Comparison of ENCODE assay signal across 10 cellular contexts in genomic region chr20:11195899-11196558, GRCh38.
DNase-seq lines count a peak whose midpoint lies in the region; ATAC-seq and TF ChIP-seq lines count a peak whose summit lies in the region.
"Had no signal": no experiment of that assay in that cellular context is flagged by ENCODE, and none has a peak within 500 bp of the region (broad histone marks: within the 10 kb centered on the region; RNA-seq: fewer than 3 reads in every experiment).

No MANE protein-coding gene starts in this region.

- no peaks in the 10 kb centered on the region for H3K27me3 ChIP-seq in left lung
- H3K27me3 ChIP-seq in uterus = no peaks in the 10 kb centered on the region

- TF ChIP-seq CTCF in left lung (IDR thresholded peaks at IDR 0.05) = no peak
- no peak for TF ChIP-seq CTCF in uterus (IDR thresholded peaks at IDR 0.05)

- peak overlapping the region; percentile 37 for H3K27ac Mint-ChIP-seq in activated T-cell treated with anti-CD3 and anti-CD28 coated beads, Interleukin-2, amount 50 U/mL, for 24 hours
- peak overlapping the region; percentile 77 for H3K27ac Mint-ChIP-seq in dendritic cell treated with granulocyte-macrophage colony-stimulating factor and Interleukin-4, amounts not matched to agents 40 ng/mL and 50 ng/mL, for 4 days

- no peak for TF ChIP-seq POLR2A in uterus (IDR thresholded peaks at IDR 0.05)

- H3K4me1 ChIP-seq in left lung (peaks cover 7 to 15% of the 10 kb centered on the region in 2 donors), uterus (no peaks in the 10 kb centered on the region)

- intact Hi-C loops in dendritic cell treated with granulocyte-macrophage colony-stimulating factor and Interleukin-4, amounts not matched to agents 40 ng/mL and 50 ng/mL, for 4 days (cut with micrococcal nuclease) = no loop called here
- intact Hi-C loops in left lung (cut with DNase I) = no loop called here
- intact Hi-C loops in uterus (cut with DNase I; ENCODE audit: low total_unique reads) = no loop called here

- peak; percentile 80 for ATAC-seq in left lung
- ATAC-seq in HG03175 (IDR thresholded peaks at IDR 0.05; ENCODE audit: unreplicated experiment) = no peak
- ATAC-seq: activated T-cell treated with anti-CD3 and anti-CD28 coated beads, Interleukin-2, amount 50 U/mL, for 4 hours had no signal

- no peak for DNase-seq in activated T-cell treated with anti-CD3 and anti-CD28 coated beads, Interleukin-2, amount 50 U/mL, for 24 hours
- DNase-seq in activated T-cell treated with anti-CD3 and anti-CD28 coated beads, Interleukin-2, amount 50 U/mL, for 1 hour = no peak
- DNase-seq in left lung (no peak), uterus (peak in 1 of 2 donors; percentile 35), NCI-H187 treated with DMSO at 0.1 percent for 48 hours (lab: John Stamatoyannopoulos, UW) (no peak), superior temporal gyrus (ENCODE audit: extremely low spot score) (no peak)
- DNase-seq: activated T-cell treated with anti-CD3 and anti-CD28 coated beads, Interleukin-2, amount 50 U/mL, for 4 hours; occipital lobe had no signal

- H3K27ac ChIP-seq in left lung (peak overlapping the region; percentile 18 to 73), uterus (peak overlapping the region; percentile 50 to 60)

- H3K9me3 ChIP-seq in left lung (no peaks in the 10 kb centered on the region), uterus (no peaks in the 10 kb centered on the region)

- no peaks in the 10 kb centered on the region for H3K36me3 Mint-ChIP-seq in activated T-cell treated with anti-CD3 and anti-CD28 coated beads, Interleukin-2, amount 50 U/mL, for 24 hours (ENCODE audit: low read depth)
- H3K36me3 Mint-ChIP-seq in dendritic cell treated with granulocyte-macrophage colony-stimulating factor and Interleukin-4, amounts not matched to agents 40 ng/mL and 50 ng/mL, for 4 days (ENCODE audit: low read depth) = peaks cover 10% of the 10 kb centered on the region

- H3K4me3 ChIP-seq in left lung = no peak overlapping the region
- H3K4me3 ChIP-seq in uterus = no peak overlapping the region

- H3K4me1 Mint-ChIP-seq in activated T-cell treated with anti-CD3 and anti-CD28 coated beads, Interleukin-2, amount 50 U/mL, for 24 hours (ENCODE audit: low read depth) = no peaks in the 10 kb centered on the region
- H3K4me1 Mint-ChIP-seq in dendritic cell treated with granulocyte-macrophage colony-stimulating factor and Interleukin-4, amounts not matched to agents 40 ng/mL and 50 ng/mL, for 4 days (ENCODE audit: low read depth) = peaks cover 51% of the 10 kb centered on the region

- peaks cover 2% of the 10 kb centered on the region for H3K9me3 Mint-ChIP-seq in activated T-cell treated with anti-CD3 and anti-CD28 coated beads, Interleukin-2, amount 50 U/mL, for 24 hours
- peaks cover 16% of the 10 kb centered on the region for H3K9me3 Mint-ChIP-seq in dendritic cell treated with granulocyte-macrophage colony-stimulating factor and Interleukin-4, amounts not matched to agents 40 ng/mL and 50 ng/mL, for 4 days
- H3K9me3 Mint-ChIP-seq: activated T-cell treated with anti-CD3 and anti-CD28 coated beads, Interleukin-2, amount 50 U/mL, for 4 hours had no signal

- no peak overlapping the region for H3K4me3 Mint-ChIP-seq in activated T-cell treated with anti-CD3 and anti-CD28 coated beads, Interleukin-2, amount 50 U/mL, for 24 hours
- H3K4me3 Mint-ChIP-seq in dendritic cell treated with granulocyte-macrophage colony-stimulating factor and Interleukin-4, amounts not matched to agents 40 ng/mL and 50 ng/mL, for 4 days = no peak overlapping the region
- H3K4me3 Mint-ChIP-seq: activated T-cell treated with anti-CD3 and anti-CD28 coated beads, Interleukin-2, amount 50 U/mL, for 4 hours had no signal

- H3K36me3 ChIP-seq in left lung (no peaks in the 10 kb centered on the region), uterus (no peaks in the 10 kb centered on the region)

- H3K27me3 Mint-ChIP-seq in activated T-cell treated with anti-CD3 and anti-CD28 coated beads, Interleukin-2, amount 50 U/mL, for 24 hours = no peaks in the 10 kb centered on the region
- H3K27me3 Mint-ChIP-seq in dendritic cell treated with granulocyte-macrophage colony-stimulating factor and Interleukin-4, amounts not matched to agents 40 ng/mL and 50 ng/mL, for 4 days = no peaks in the 10 kb centered on the region
